In genomic region chr5:26700759-26701384, GRCh38 we compare ENCODE assay signal across 8 cellular contexts.
DNase-seq lines count a peak whose midpoint lies in the region; ATAC-seq, FAIRE-seq and TF ChIP-seq lines count a peak whose summit lies in the region.

No MANE protein-coding gene starts in this region.

- intact Hi-C loops in adrenal gland (cut with DNase I): no loop called here
- intact Hi-C loops in pancreas (cut with DNase I): no loop called here

- no peaks in the 10 kb centered on the region for H3K79me1 ChIP-seq in mesenchymal stem cell (replicated peaks; ENCODE audit: low read length, poor library complexity, severe bottlenecking)

- H3K4ac ChIP-seq in mesenchymal stem cell (ENCODE audit: low read depth in 1 of 2, low read length in 2 of 2): no peak overlapping the region

- 49 to 56% (median 54%) methylated on average over 2 of the region's 2 CpGs for WGBS in adrenal gland, 4 donors
- WGBS in mesenchymal stem cell: 63% methylated on average over 1 of the region's 2 CpGs
- WGBS in pancreas, 2 donors: 35 to 50% methylated on average over 2 of the region's 2 CpGs

- peak; percentile 78 for ATAC-seq in HG02885 (IDR thresholded peaks at IDR 0.05; ENCODE audit: poor library complexity, unreplicated experiment)
- no peak for ATAC-seq in pancreas
- ATAC-seq in HG03439 (IDR thresholded peaks at IDR 0.05; ENCODE audit: unreplicated experiment): no peak

- H3K4me1 ChIP-seq in adrenal gland (replicated peaks in 1 of 2): no peaks in the 10 kb centered on the region
- H3K4me1 ChIP-seq in mesenchymal stem cell (ENCODE audit: control insufficient read depth, insufficient read depth, low read depth, low read length): no peaks in the 10 kb centered on the region
- no peaks in the 10 kb centered on the region for H3K4me1 ChIP-seq in pancreas

- H2BK12ac ChIP-seq in mesenchymal stem cell (ENCODE audit: low read length in 2 of 2): no peak overlapping the region

- no peak overlapping the region for H2BK15ac ChIP-seq in mesenchymal stem cell (ENCODE audit: low read depth, poor library complexity, severe bottlenecking)

- H2AK5ac ChIP-seq in mesenchymal stem cell (ENCODE audit: low read length, severe bottlenecking): no peak overlapping the region

- no peak overlapping the region for H3K14ac ChIP-seq in mesenchymal stem cell (ENCODE audit: low read length in 2 of 2)

- no peak overlapping the region for H4K91ac ChIP-seq in mesenchymal stem cell (ENCODE audit: low read length)

- no peak overlapping the region for H4K8ac ChIP-seq in mesenchymal stem cell (ENCODE audit: low read length)

- H3K23ac ChIP-seq in mesenchymal stem cell (ENCODE audit: low read length in 2 of 2): no peak overlapping the region

- H3K36me3 ChIP-seq in adrenal gland (replicated peaks in 1 of 2): no peaks in the 10 kb centered on the region
- H3K36me3 ChIP-seq in mesenchymal stem cell (ENCODE audit: control insufficient read depth in 1 of 2, insufficient read depth in 2 of 2, low read depth in 1 of 2, low read length in 2 of 2): no peaks in the 10 kb centered on the region
- no peaks in the 10 kb centered on the region for H3K36me3 ChIP-seq in pancreas

- H3K27ac ChIP-seq in adrenal gland: no peak overlapping the region
- H3K27ac ChIP-seq in mesenchymal stem cell (ENCODE audit: low read length, poor library complexity, severe bottlenecking): no peak overlapping the region
- H3K27ac ChIP-seq in pancreas: no peak overlapping the region

- H3K18ac ChIP-seq in mesenchymal stem cell (ENCODE audit: low read depth in 1 of 2, low read length in 2 of 2): no peak overlapping the region

- DNase-seq in DMS 273 treated with DMSO at 0.1 percent for 48 hours (lab: John Stamatoyannopoulos, UW): peak; percentile 6
- peak; percentile 87 to 89 for DNase-seq in NCI-H446 (lab: John Stamatoyannopoulos, UW)
- peak in 4 of 7 donors; percentile 11 to 54 (median 18) for DNase-seq in adrenal gland
- DNase-seq in mesenchymal stem cell: peak; percentile 50
- DNase-seq in pancreas: no peak
- no peak for DNase-seq in effector CD4-positive, alpha-beta T cell

- H2AFZ ChIP-seq in mesenchymal stem cell (ENCODE audit: low read depth, low read length): no peak overlapping the region

- H3K4me2 ChIP-seq in mesenchymal stem cell (ENCODE audit: low read length, poor library complexity, severe bottlenecking): no peak overlapping the region

- H3K4me3 ChIP-seq in adrenal gland (no peak overlapping the region), mesenchymal stem cell (ENCODE audit: insufficient read depth in 1 of 2, low read depth in 1 of 2, low read length in 2 of 2) (no peak overlapping the region), pancreas (no peak overlapping the region)

- no peak for TF ChIP-seq POLR2A in adrenal gland (IDR thresholded peaks at IDR 0.05)

- no peak overlapping the region for H3K9ac ChIP-seq in mesenchymal stem cell (ENCODE audit: low read length)

- no peak for FAIRE-seq in pancreas (lab: Jason Lieb, UNC)

- no peak overlapping the region for H2BK120ac ChIP-seq in mesenchymal stem cell (ENCODE audit: low read depth, low read length)

- H2BK5ac ChIP-seq in mesenchymal stem cell (ENCODE audit: low read depth, low read length, poor library complexity, severe bottlenecking): no peak overlapping the region

- H3K27me3 ChIP-seq in adrenal gland (no peaks in the 10 kb centered on the region), mesenchymal stem cell (ENCODE audit: control insufficient read depth in 1 of 2, insufficient read depth in 1 of 2, low read length in 2 of 2) (no peaks in the 10 kb centered on the region), pancreas (no peaks in the 10 kb centered on the region)

- H3K9me3 ChIP-seq in adrenal gland (replicated peaks in 1 of 3) (no peaks in the 10 kb centered on the region), mesenchymal stem cell (ENCODE audit: control insufficient read depth, low read length) (peaks cover 4% of the 10 kb centered on the region), pancreas (no peaks in the 10 kb centered on the region)

- TF ChIP-seq CTCF in adrenal gland (IDR thresholded peaks at IDR 0.05) (peak in 4 of 6 experiments; percentile 22 to 41 (median 31)), pancreas (IDR thresholded peaks at IDR 0.05) (peak in 1 of 4 donors; percentile 19)

Comparison
In these comparisons a context has a peak if more than half of its experiments do, and no peak if none do; other contexts are left out.
1. DNase-seq: peak in DMS 273 treated with DMSO at 0.1 percent for 48 hours (single experiment), NCI-H446 (2 of 2), adrenal gland (4 of 7) and mesenchymal stem cell (single experiment); none in pancreas (0 of 6) and effector CD4-positive, alpha-beta T cell (single experiment).